In the genomic region with DNA sequence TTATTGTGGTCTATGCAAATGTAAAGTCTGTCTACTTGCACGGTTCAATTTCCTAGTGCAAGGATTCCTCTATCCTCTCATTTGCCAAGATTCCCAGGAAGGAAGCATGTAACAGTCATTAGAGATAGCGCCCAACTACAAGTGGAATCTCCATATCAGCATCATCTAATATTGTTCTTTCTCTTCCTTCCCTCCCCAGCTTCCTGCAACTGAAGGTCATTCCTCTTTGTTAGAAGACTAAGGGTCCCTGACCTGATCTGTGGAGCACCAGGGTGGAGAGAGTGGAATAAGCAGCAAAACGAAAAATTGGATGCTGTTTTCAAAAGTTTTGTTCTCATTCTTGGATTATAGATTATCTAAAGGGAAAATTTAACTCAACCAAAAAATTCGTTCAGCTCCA, we compare ENCODE assay signal across 28 cellular contexts.
"Had no signal": no experiment of that assay in that cellular context is flagged by ENCODE, and none has a peak within 500 bp of the region (broad histone marks: within the 10 kb centered on the region; RNA-seq: fewer than 3 reads in every experiment).

No MANE protein-coding gene starts in this region.

- H3K4me3 ChIP-seq: adrenal gland, body of pancreas had no signal

- H3K36me3 ChIP-seq: adrenal gland had no signal

- H3K4me1 ChIP-seq: adrenal gland, body of pancreas had no signal

- H3K27me3 ChIP-seq: adrenal gland, body of pancreas had no signal

- H3K27ac ChIP-seq: adrenal gland, body of pancreas had no signal

- H3K9me3 ChIP-seq: adrenal gland, body of pancreas had no signal

- FAIRE-seq: colon, endometrium, frontal cortex had no signal

- DNase-seq: activated CD4-positive, alpha-beta memory T cell treated with anti-CD3 and anti-CD28 coated beads for 36 hours; activated CD4-positive, alpha-beta T cell treated with anti-CD3 and anti-CD28 coated beads for 36 hours; activated CD4-positive, alpha-beta T cell treated with anti-CD3 and anti-CD28 coated beads, Interleukin-2, amount 10 ng/mL, durations not matched to agents 24 days and 14 days; activated CD4-positive, CD25-positive, alpha-beta regulatory T cell; activated CD4-positive, CD25-positive, alpha-beta regulatory T cell treated with anti-CD3 and anti-CD28 coated beads, Interleukin-2, amount 50 U/mL, for 72 hours; activated CD8-positive, alpha-beta memory T cell treated with anti-CD3 and anti-CD28 coated beads, Interleukin-2, amount 10 ng/mL, durations not matched to agents 7 days and 5 days; activated CD8-positive, alpha-beta memory T cell treated with anti-CD3 and anti-CD28 coated beads, Interleukin-2, amount 50 U/mL, for 4 hours; activated CD8-positive, alpha-beta T cell treated with anti-CD3 and anti-CD28 coated beads, Interleukin-2, amount 10 ng/mL, durations not matched to agents 7 days and 5 days; activated effector memory CD4-positive, alpha-beta T cell treated with anti-CD3 and anti-CD28 coated beads, Interleukin-2, amount 50 U/mL, for 16 hours; activated naive CD4-positive, alpha-beta T cell treated with anti-CD3 and anti-CD28 coated beads for 36 hours; activated naive CD8-positive, alpha-beta T cell treated with anti-CD3 and anti-CD28 coated beads for 36 hours; activated naive CD8-positive, alpha-beta T cell treated with anti-CD3 and anti-CD28 coated beads, Interleukin-2, amount 50 U/mL, for 24 hours; activated T-cell treated with anti-CD3 and anti-CD28 coated beads, Interleukin-2, amount 50 U/mL, for 1 hour; activated T-cell treated with anti-CD3 and anti-CD28 coated beads, Interleukin-2, amount 50 U/mL, for 48 hours; adrenal gland; amygdala; aorta; body of pancreas; caudate nucleus; cortex of kidney; dermis blood vessel endothelial cell; effector CD8-positive, alpha-beta T cell; foreskin fibroblast; head of caudate nucleus had no signal

- ATAC-seq: activated CD4-positive, alpha-beta T cell treated with anti-CD3 and anti-CD28 coated beads for 36 hours; activated CD8-positive, alpha-beta memory T cell treated with anti-CD3 and anti-CD28 coated beads, Interleukin-2, amount 10 ng/mL, durations not matched to agents 7 days and 5 days; activated CD8-positive, alpha-beta T cell treated with anti-CD3 and anti-CD28 coated beads, Interleukin-2, amount 10 ng/mL, durations not matched to agents 7 days and 5 days; activated naive CD8-positive, alpha-beta T cell treated with anti-CD3 and anti-CD28 coated beads, Interleukin-2, amount 50 U/mL, for 24 hours; body of pancreas; esophagus mucosa had no signal
